10 cellular contexts compared by ENCODE assay signal in the genomic region with DNA sequence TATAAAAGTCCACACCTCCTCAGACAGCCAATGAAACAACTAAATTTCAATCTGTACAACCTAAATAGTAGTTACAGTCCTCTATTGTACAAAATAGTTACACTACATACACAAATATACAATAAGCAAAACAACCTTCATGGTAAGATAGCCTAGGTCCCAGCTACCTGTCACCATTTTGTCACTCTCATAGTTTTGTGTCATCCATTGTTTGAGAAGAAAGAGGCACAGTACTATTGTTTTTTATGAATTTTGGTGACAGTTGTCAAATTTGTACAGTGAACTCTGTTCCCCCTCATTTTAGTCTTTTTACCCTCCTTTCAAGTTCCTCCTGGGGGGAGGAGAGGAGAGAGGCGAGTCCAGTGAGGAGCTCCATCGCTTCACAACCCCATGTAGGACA.
A peak's percentile ranks its signal among the peaks of the same experiment; 100 is the strongest.
DNase-seq lines count a peak whose midpoint lies in the region; ATAC-seq and TF ChIP-seq lines count a peak whose summit lies in the region.
"Had no signal": no experiment of that assay in that cellular context is flagged by ENCODE, and none has a peak within 500 bp of the region (broad histone marks: within the 10 kb centered on the region; RNA-seq: fewer than 3 reads in every experiment).

No MANE protein-coding gene starts in this region.

- H3K36me3 Mint-ChIP-seq in natural killer cell, result no peaks in the 10 kb centered on the region
- no peaks in the 10 kb centered on the region for H3K36me3 Mint-ChIP-seq in natural killer cell treated with Interleukin-12 subunit alpha and Interleukin-12 subunit beta and Interleukin-15 and Interleukin-18, amount 100 ng/mL, for 72 hours
- peaks cover 33% of the 10 kb centered on the region for H3K36me3 Mint-ChIP-seq in nephron (ENCODE audit: low read depth)

- H3K9me3 Mint-ChIP-seq in natural killer cell (no peaks in the 10 kb centered on the region), nephron (no peaks in the 10 kb centered on the region)
- no peaks in the 10 kb centered on the region for H3K9me3 Mint-ChIP-seq in natural killer cell treated with Interleukin-12 subunit alpha and Interleukin-12 subunit beta and Interleukin-15 and Interleukin-18, amount 100 ng/mL, for 72 hours

- H3K4me3 Mint-ChIP-seq in natural killer cell, result peak overlapping the region; percentile 47
- no peak overlapping the region for H3K4me3 Mint-ChIP-seq in natural killer cell treated with Interleukin-12 subunit alpha and Interleukin-12 subunit beta and Interleukin-15 and Interleukin-18, amount 100 ng/mL, for 72 hours
- peak overlapping the region; percentile 87 to 94 (median 92) for H3K4me3 Mint-ChIP-seq in nephron
- H3K4me3 Mint-ChIP-seq: activated CD4-positive, alpha-beta T cell treated with anti-CD3 and anti-CD28 coated beads for 36 hours had no signal

- in situ Hi-C loops in KBM-7 (cut with MboI; ENCODE audit: low pct_unique_long_range_greater_than_20kb, low sequenced_read_pairs), result no loop called here

- DNase-seq in natural killer cell, result no peak
- no peak for DNase-seq in natural killer cell treated with Interleukin-12 subunit alpha and Interleukin-12 subunit beta and Interleukin-15 and Interleukin-18, amount 100 ng/mL, for 72 hours (ENCODE audit: low spot score)
- DNase-seq in epithelial cell of prostate (ENCODE audit: low read depth, low spot score), result no peak
- no peak for DNase-seq in uterus
- no peak for DNase-seq in GDM1 (lab: John Stamatoyannopoulos, UW)
- no peak for DNase-seq in KBM-7
- DNase-seq: activated CD4-positive, alpha-beta T cell treated with anti-CD3 and anti-CD28 coated beads for 36 hours had no signal

- H3K27ac ChIP-seq in epithelial cell of prostate (peak overlapping the region; percentile 87), uterus (peak overlapping the region; percentile 96 to 100)
- H3K27ac ChIP-seq: KMS-11 had no signal

- TF ChIP-seq CTCF in natural killer cell (IDR thresholded peaks at IDR 0.05) (no peak), nephron (IDR thresholded peaks at IDR 0.05; ENCODE audit: unreplicated experiment in 3 of 3) (no peak), uterus (IDR thresholded peaks at IDR 0.05) (no peak)

- ATAC-seq in natural killer cell (no peak), HG03175 (IDR thresholded peaks at IDR 0.05; ENCODE audit: unreplicated experiment) (no peak)
- no peak for ATAC-seq in natural killer cell treated with Interleukin-12 subunit alpha and Interleukin-12 subunit beta and Interleukin-15 and Interleukin-18, amount 100 ng/mL, for 72 hours
- ATAC-seq: activated CD4-positive, alpha-beta T cell treated with anti-CD3 and anti-CD28 coated beads for 36 hours had no signal

- H3K4me3 ChIP-seq in uterus, result peak overlapping the region; percentile 87 to 96

- intact Hi-C loops in natural killer cell (cut with micrococcal nuclease), result loop anchor here (2.0 kb wide), 1 partner anchor 321 kb away; no protein-coding TSS in a partner anchor
- intact Hi-C loops in uterus (cut with DNase I; ENCODE audit: low total_unique reads), result loop anchor here (10.0 kb wide), 1 partner anchor 379 kb away; no protein-coding TSS in a partner anchor

- peaks cover 0 to 5% of the 10 kb centered on the region in 2 donors for H3K4me1 ChIP-seq in uterus

- H3K36me3 ChIP-seq in uterus, result no peaks in the 10 kb centered on the region

- H3K9me3 ChIP-seq in uterus, result no peaks in the 10 kb centered on the region

- no peaks in the 10 kb centered on the region for H3K27me3 ChIP-seq in uterus

- peak overlapping the region; percentile 23 to 94 for H3K27ac Mint-ChIP-seq in natural killer cell
- no peak overlapping the region for H3K27ac Mint-ChIP-seq in natural killer cell treated with Interleukin-12 subunit alpha and Interleukin-12 subunit beta and Interleukin-15 and Interleukin-18, amount 100 ng/mL, for 72 hours
- peak overlapping the region in 2 of 3 experiments; percentile 22 to 91 for H3K27ac Mint-ChIP-seq in nephron
- H3K27ac Mint-ChIP-seq: activated CD4-positive, alpha-beta T cell treated with anti-CD3 and anti-CD28 coated beads for 36 hours had no signal

- TF ChIP-seq POLR2A in uterus (IDR thresholded peaks at IDR 0.05), result no peak

- peaks cover 33 to 35% of the 10 kb centered on the region in 2 donors for H3K4me1 Mint-ChIP-seq in natural killer cell
- peaks cover 15 to 29% of the 10 kb centered on the region in 2 donors for H3K4me1 Mint-ChIP-seq in natural killer cell treated with Interleukin-12 subunit alpha and Interleukin-12 subunit beta and Interleukin-15 and Interleukin-18, amount 100 ng/mL, for 72 hours (ENCODE audit: low read depth in 2 of 2)
- H3K4me1 Mint-ChIP-seq in nephron, result peaks cover 56% of the 10 kb centered on the region

- H3K27me3 Mint-ChIP-seq in natural killer cell (ENCODE audit: low read depth in 2 of 2) (no peaks in the 10 kb centered on the region), nephron (ENCODE audit: low read depth) (no peaks in the 10 kb centered on the region)
- no peaks in the 10 kb centered on the region for H3K27me3 Mint-ChIP-seq in natural killer cell treated with Interleukin-12 subunit alpha and Interleukin-12 subunit beta and Interleukin-15 and Interleukin-18, amount 100 ng/mL, for 72 hours

Comparison
In these comparisons a context has a peak if more than half of its experiments do, and no peak if none do; other contexts are left out.
1. H3K27ac Mint-ChIP-seq: peak in natural killer cell (2 of 2) and nephron (2 of 3); none in natural killer cell treated with Interleukin-12 subunit alpha and Interleukin-12 subunit beta and Interleukin-15 and Interleukin-18, amount 100 ng/mL, for 72 hours (0 of 2).